Comparison of ENCODE assay signal across 30 cellular contexts in the genomic region with DNA sequence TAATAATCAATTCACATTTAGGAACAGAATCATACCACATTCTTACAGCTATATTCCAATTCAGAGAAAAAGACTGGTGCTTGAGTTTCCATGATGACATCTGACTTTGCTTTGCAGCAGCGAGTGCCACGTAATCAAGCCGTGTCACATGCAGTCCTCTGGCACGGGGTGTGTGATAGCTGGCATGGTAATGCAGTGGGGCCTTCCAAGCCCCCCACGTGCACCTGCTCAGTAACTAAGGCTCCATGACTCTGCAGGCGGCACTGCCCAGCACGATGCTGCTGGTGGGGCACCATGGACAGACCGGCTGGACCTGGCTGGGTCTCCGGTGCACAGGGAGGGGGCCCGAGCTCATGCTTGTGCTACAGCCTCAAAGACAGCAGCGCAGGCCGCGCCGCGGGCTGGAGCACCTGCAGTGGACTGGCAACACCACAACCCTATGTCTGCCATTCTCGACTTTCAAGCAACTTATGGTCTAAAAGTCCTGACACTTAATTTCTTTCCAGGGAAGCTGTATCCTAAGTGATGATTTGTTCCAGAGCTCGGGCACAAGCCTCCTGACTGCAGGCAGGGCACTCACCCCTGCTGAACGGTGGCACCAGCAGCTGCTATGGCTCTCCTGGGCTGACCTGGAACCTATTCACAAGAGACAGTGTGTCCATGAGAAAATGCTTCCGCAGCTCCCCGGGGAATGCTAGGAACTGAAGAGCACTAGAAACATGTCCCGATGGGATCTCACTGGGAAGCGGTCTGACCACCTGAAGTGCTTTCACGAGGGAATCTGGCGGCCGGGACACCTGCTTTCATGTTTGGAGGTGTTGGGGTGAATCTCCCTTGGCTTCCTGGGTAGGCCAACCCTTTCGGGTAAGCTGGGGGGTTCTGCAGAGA.
DNase-seq lines count a peak whose midpoint lies in the region; ATAC-seq, FAIRE-seq and TF ChIP-seq lines count a peak whose summit lies in the region.
"Had no signal": no experiment of that assay in that cellular context is flagged by ENCODE, and none has a peak within 500 bp of the region (broad histone marks: within the 10 kb centered on the region; RNA-seq: fewer than 3 reads in every experiment).

No MANE protein-coding gene starts in this region.

- H3K4me2 ChIP-seq in HepG2 (ENCODE audit: low read depth, low read length) (no peak overlapping the region), mesenchymal stem cell (ENCODE audit: low read length, poor library complexity, severe bottlenecking) (no peak overlapping the region), neural progenitor cell (no peak overlapping the region)

- H3K27ac ChIP-seq in HepG2 (ENCODE audit: extremely low read length, insufficient read depth, low read length) (no peak overlapping the region), right lobe of liver (no peak overlapping the region), mesenchymal stem cell (ENCODE audit: low read length, poor library complexity, severe bottlenecking) (no peak overlapping the region), temporal lobe (ENCODE audit: low read depth, low read length) (peak overlapping the region; percentile 2), neural progenitor cell (no peak overlapping the region)
- H3K27ac ChIP-seq: epithelial cell of prostate, GM23248, pancreas, testis had no signal

- peaks cover 8% of the 10 kb centered on the region; the same call in 1 of the 2 replicates for H3K4me1 ChIP-seq in HepG2 (ENCODE audit: insufficient read depth, low read length)
- H3K4me1 ChIP-seq in right lobe of liver = no peaks in the 10 kb centered on the region
- peaks cover 41% of the 10 kb centered on the region for H3K4me1 ChIP-seq in mesenchymal stem cell (ENCODE audit: control insufficient read depth, insufficient read depth, low read depth, low read length)
- peaks cover 6% of the 10 kb centered on the region for H3K4me1 ChIP-seq in neural progenitor cell
- H3K4me1 ChIP-seq: pancreas had no signal

- intact Hi-C loops in HepG2 (cut with micrococcal nuclease; ENCODE audit: unreplicated experiment) (no loop called here), right lobe of liver (cut with DNase I) (no loop called here)

- H3K36me3 Mint-ChIP-seq in T-helper 17 cell (ENCODE audit: low read depth) (peaks cover 10% of the 10 kb centered on the region), neural progenitor cell (peaks cover 13% of the 10 kb centered on the region)

- peaks cover 45% of the 10 kb centered on the region for H3K79me1 ChIP-seq in mesenchymal stem cell (replicated peaks; ENCODE audit: low read length, poor library complexity, severe bottlenecking)

- H2BK15ac ChIP-seq in mesenchymal stem cell (ENCODE audit: low read depth, poor library complexity, severe bottlenecking) = peak overlapping the region; percentile 0

- TF ChIP-seq EP300 in HepG2 (IDR thresholded peaks at IDR 0.05; ENCODE audit: low read depth in 2 of 2, low read length in 2 of 2) (no peak), HepG2 (CRISPR knock-in tag; IDR thresholded peaks at IDR 0.05; ENCODE audit: borderline replicate concordance) (no peak)

- no peak overlapping the region for H2BK5ac ChIP-seq in mesenchymal stem cell (ENCODE audit: low read depth, low read length, poor library complexity, severe bottlenecking)

- H3K4me1 Mint-ChIP-seq in T-helper 17 cell (peaks cover 8% of the 10 kb centered on the region), neural progenitor cell (no peaks in the 10 kb centered on the region)
- H3K4me1 Mint-ChIP-seq: WTC11 had no signal

- H3K9me3 ChIP-seq in HepG2 (ENCODE audit: low read length) (no peaks in the 10 kb centered on the region), right lobe of liver (no peaks in the 10 kb centered on the region), T-helper 17 cell (ENCODE audit: control insufficient read depth, low read length, poor library complexity, severe bottlenecking) (no peaks in the 10 kb centered on the region), mesenchymal stem cell (ENCODE audit: control insufficient read depth, low read length) (no peaks in the 10 kb centered on the region), neural progenitor cell (ENCODE audit: low read depth) (no peaks in the 10 kb centered on the region)
- H3K9me3 ChIP-seq: pancreas, testis had no signal

- H2AFZ ChIP-seq in HepG2 (ENCODE audit: low read length) = no peak overlapping the region
- no peak overlapping the region for H2AFZ ChIP-seq in mesenchymal stem cell (ENCODE audit: low read depth, low read length)
- H2AFZ ChIP-seq in neural progenitor cell (replicated peaks) = no peak overlapping the region
- H2AFZ ChIP-seq: GM23248 had no signal

- no peak overlapping the region for H3K18ac ChIP-seq in mesenchymal stem cell (ENCODE audit: low read depth in 1 of 2, low read length in 2 of 2)

- ATAC-seq in HepG2 (no peak), right lobe of liver (no peak), T-helper 17 cell (no peak), GM21529 (IDR thresholded peaks at IDR 0.05; ENCODE audit: unreplicated experiment) (no peak)
- ATAC-seq: activated naive CD8-positive, alpha-beta T cell treated with anti-CD3 and anti-CD28 coated beads, Interleukin-2, amount 50 U/mL, for 24 hours; pancreas; stimulated activated memory B cell treated with anti-CD40 and anti-IgM and Interleukin-4, amounts not matched to agents 10 μg/mL and 1 μg/mL and 100 μg/mL, for 72 hours; WTC11 had no signal

- no peak overlapping the region for H3K4ac ChIP-seq in mesenchymal stem cell (ENCODE audit: low read depth in 1 of 2, low read length in 2 of 2)

- no peak overlapping the region for H3K4me3 Mint-ChIP-seq in T-helper 17 cell
- no peak overlapping the region for H3K4me3 Mint-ChIP-seq in neural progenitor cell
- H3K4me3 Mint-ChIP-seq: activated naive CD8-positive, alpha-beta T cell treated with anti-CD3 and anti-CD28 coated beads, Interleukin-2, amount 50 U/mL, for 24 hours; nephron; stimulated activated memory B cell treated with anti-CD40 and anti-IgM and Interleukin-4, amounts not matched to agents 10 μg/mL and 1 μg/mL and 100 μg/mL, for 72 hours; WTC11 had no signal

- H3K79me2 ChIP-seq in HepG2 (ENCODE audit: insufficient read depth, low read length) = no peaks in the 10 kb centered on the region
- no peaks in the 10 kb centered on the region for H3K79me2 ChIP-seq in neural progenitor cell (ENCODE audit: low read depth)

- TF ChIP-seq RAD21 in HepG2 (CRISPR knock-in tag; IDR thresholded peaks at IDR 0.05) = no peak

- H2AK5ac ChIP-seq in mesenchymal stem cell (ENCODE audit: low read length, severe bottlenecking) = no peak overlapping the region

- in situ Hi-C loops in HepG2 (cut with HindIII; ENCODE audit: extremely low pct_ligation_motif_present, low pct_unique_long_range_greater_than_20kb) = no loop called here

- H3K36me3 ChIP-seq in HepG2 (replicated peaks in 1 of 2; ENCODE audit: control insufficient read depth in 1 of 2, insufficient read depth in 2 of 2, low read length in 2 of 2) (peaks cover 24 to 64% of the 10 kb centered on the region in 2 experiments), right lobe of liver (peaks cover 0 to 85% (median 16%) of the 10 kb centered on the region in 4 donors), mesenchymal stem cell (ENCODE audit: control insufficient read depth in 1 of 2, insufficient read depth in 2 of 2, low read depth in 1 of 2, low read length in 2 of 2) (peaks cover 64 to 74% of the 10 kb centered on the region in 2 experiments), neural progenitor cell (no peaks in the 10 kb centered on the region)

- POLR2A ChIA-PET in HepG2 (lab: Yijun Ruan, JAX) = no interaction called here

- H3K27me3 ChIP-seq in HepG2 (ENCODE audit: control insufficient read depth in 1 of 2, insufficient read depth in 2 of 2, low read length in 2 of 2) (no peaks in the 10 kb centered on the region), right lobe of liver (no peaks in the 10 kb centered on the region), mesenchymal stem cell (ENCODE audit: control insufficient read depth in 1 of 2, insufficient read depth in 1 of 2, low read length in 2 of 2) (no peaks in the 10 kb centered on the region), neural progenitor cell (no peaks in the 10 kb centered on the region)
- H3K27me3 ChIP-seq: pancreas, testis had no signal

- H3K27me3 Mint-ChIP-seq in T-helper 17 cell (no peaks in the 10 kb centered on the region), neural progenitor cell (ENCODE audit: insufficient read depth, low read depth) (peaks cover 2% of the 10 kb centered on the region)
- H3K27me3 Mint-ChIP-seq: activated naive CD8-positive, alpha-beta T cell treated with anti-CD3 and anti-CD28 coated beads, Interleukin-2, amount 50 U/mL, for 24 hours; stimulated activated memory B cell treated with anti-CD40 and anti-IgM and Interleukin-4, amounts not matched to agents 10 μg/mL and 1 μg/mL and 100 μg/mL, for 72 hours had no signal

- peak overlapping the region in 1 of 2 experiments; percentile 17 for H3K23ac ChIP-seq in mesenchymal stem cell (ENCODE audit: low read length in 2 of 2)

- peak overlapping the region in 1 of 2 experiments; percentile 44 for H3K14ac ChIP-seq in mesenchymal stem cell (ENCODE audit: low read length in 2 of 2)

- no peak overlapping the region for H2BK12ac ChIP-seq in mesenchymal stem cell (ENCODE audit: low read length in 2 of 2)

- no peak overlapping the region for H3K9ac ChIP-seq in HepG2 (ENCODE audit: insufficient read depth, low read depth, low read length)
- H3K9ac ChIP-seq in mesenchymal stem cell (ENCODE audit: low read length) = no peak overlapping the region
- H3K9ac ChIP-seq in neural progenitor cell = no peak overlapping the region
- H3K9ac ChIP-seq: GM23248 had no signal

- H4K20me1 ChIP-seq in HepG2 (ENCODE audit: insufficient read depth, low read length) (no peaks in the 10 kb centered on the region), neural progenitor cell (ENCODE audit: low read depth) (no peaks in the 10 kb centered on the region)

- H4K8ac ChIP-seq in mesenchymal stem cell (ENCODE audit: low read length) = no peak overlapping the region

- H3K4me3 ChIP-seq in HepG2 (replicated peaks in 1 of 3; ENCODE audit: insufficient read depth in 1 of 3, low read depth in 2 of 3, low read length in 3 of 3) = no peak overlapping the region
- H3K4me3 ChIP-seq in right lobe of liver = no peak overlapping the region
- H3K4me3 ChIP-seq in mesenchymal stem cell (ENCODE audit: insufficient read depth in 1 of 2, low read depth in 1 of 2, low read length in 2 of 2) = no peak overlapping the region
- H3K4me3 ChIP-seq in neural progenitor cell = no peak overlapping the region
- H3K4me3 ChIP-seq: GM23248, pancreas, testis had no signal

- no peaks in the 10 kb centered on the region for H3F3A ChIP-seq in neural progenitor cell (ENCODE audit: low read depth)

- peak overlapping the region; percentile 57 for H3K27ac Mint-ChIP-seq in T-helper 17 cell
- H3K27ac Mint-ChIP-seq in neural progenitor cell = no peak overlapping the region
- H3K27ac Mint-ChIP-seq: nephron; stimulated activated memory B cell treated with anti-CD40 and anti-IgM and Interleukin-4, amounts not matched to agents 10 μg/mL and 1 μg/mL and 100 μg/mL, for 72 hours had no signal

- H2BK120ac ChIP-seq in mesenchymal stem cell (ENCODE audit: low read depth, low read length) = no peak overlapping the region

- CTCF ChIA-PET in HepG2 (lab: Yijun Ruan, JAX; ENCODE audit: low intra/inter-chr PET ratio, low total read pairs) = no interaction called here

- no peaks in the 10 kb centered on the region for H3K9me3 Mint-ChIP-seq in neural progenitor cell
- H3K9me3 Mint-ChIP-seq: activated naive CD8-positive, alpha-beta T cell treated with anti-CD3 and anti-CD28 coated beads, Interleukin-2, amount 50 U/mL, for 24 hours; nephron; stimulated activated memory B cell treated with anti-CD40 and anti-IgM and Interleukin-4, amounts not matched to agents 10 μg/mL and 1 μg/mL and 100 μg/mL, for 72 hours had no signal

- peak overlapping the region; percentile 10 for H4K91ac ChIP-seq in mesenchymal stem cell (ENCODE audit: low read length)

- BruUV-seq in HepG2 (replicated peaks; lab: Mats Ljungman, UMichigan) = no TSS peak

- DNase-seq in HepG2 (ENCODE audit: low spot score) (no peak), right lobe of liver (no peak), T-helper 17 cell (no peak), mesenchymal stem cell (no peak), neural progenitor cell (ENCODE audit: low spot score) (no peak)
- DNase-seq in effector CD4-positive, alpha-beta T cell = no peak
- DNase-seq: activated CD4-positive, alpha-beta T cell treated with anti-CD3 and anti-CD28 coated beads, Interleukin-2, amount 50 U/mL, for 1 hour; activated naive CD8-positive, alpha-beta T cell treated with anti-CD3 and anti-CD28 coated beads, Interleukin-2, amount 50 U/mL, for 24 hours; Calu3; DND-41; glutamatergic neuron; KG1; MM.1S; NCI-H1417 treated with DMSO at 0.1 percent for 48 hours; NCI-H2171 treated with DMSO at 0.1 percent for 48 hours; NCI-H524 treated with DMSO at 0.1 percent for 48 hours; NK-92 treated with Interleukin-12 subunit alpha and Interleukin-12 subunit beta, amount 100 ng/mL, for 24 hours; stimulated activated CD4-positive, alpha-beta T cell treated with anti-CD3 and anti-CD28 coated beads, Interleukin-12 subunit alpha, Interleukin-12 subunit beta, amount 100 ng/mL, for 4 hours; stimulated activated CD4-positive, alpha-beta T cell treated with anti-CD3 and anti-CD28 coated beads, Interleukin-4, amount 100 ng/mL, for 1 hour; SW 1271; testis had no signal

- TF ChIP-seq CTCF in HepG2 (CRISPR knock-in tag; IDR thresholded peaks at IDR 0.05) (no peak), right lobe of liver (IDR thresholded peaks at IDR 0.05) (no peak), neural progenitor cell (IDR thresholded peaks at IDR 0.05) (no peak)

- no peak for FAIRE-seq in HepG2 (lab: Jason Lieb, UNC)
- FAIRE-seq: islet of Langerhans, pancreas had no signal

- 97% methylated on average over 16 of the region's 26 CpGs for WGBS in HepG2 (ENCODE audit: low lambda C conversion rate)
- 97% methylated on average over 6 of the region's 26 CpGs for WGBS in right lobe of liver (ENCODE audit: insufficient coverage, low coverage, low lambda C conversion rate, missing lambda C conversion rate)
- 98% methylated on average over 26 of the region's 26 CpGs for WGBS in mesenchymal stem cell

- TF ChIP-seq POLR2A in HepG2 (IDR thresholded peaks at IDR 0.05; ENCODE audit: insufficient read depth in 1 of 2, low read depth in 2 of 2, low read length in 2 of 2) = no peak
- TF ChIP-seq POLR2A in right lobe of liver (IDR thresholded peaks at IDR 0.05) = no peak
